In genomic region chr6:42086046-42086664, GRCh38 we compare ENCODE assay signal across 2 cellular contexts.
TF ChIP-seq lines count a peak whose summit lies in the region.

No MANE protein-coding gene starts in this region.

TF ChIP-seq in endothelial cell of umbilical vein, 7 proteins besides CTCF, POLR2A, EP300 and RAD21 (continued from another document):
- TF ChIP-seq JUN (IDR thresholded peaks at IDR 0.05; ENCODE audit: borderline replicate concordance, insufficient read depth, insufficient read length, low read depth) = no peak

TF ChIP-seq in liver, 16 proteins besides CTCF, POLR2A, EP300 and RAD21 (continued from another document):
- TF ChIP-seq REST (IDR thresholded peaks at IDR 0.05) = no peak
- no peak for TF ChIP-seq GABPA (IDR thresholded peaks at IDR 0.05 in 1 of 2, conservative IDR thresholded peaks at IDR 0.05 in 1 of 2)
- TF ChIP-seq, protein P1, sequence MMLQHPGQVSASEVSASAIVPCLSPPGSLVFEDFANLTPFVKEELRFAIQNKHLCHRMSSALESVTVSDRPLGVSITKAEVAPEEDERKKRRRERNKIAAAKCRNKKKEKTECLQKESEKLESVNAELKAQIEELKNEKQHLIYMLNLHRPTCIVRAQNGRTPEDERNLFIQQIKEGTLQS (IDR thresholded peaks at IDR 0.05) = no peak
- no peak for TF ChIP-seq MAX (IDR thresholded peaks at IDR 0.05)
- no peak for TF ChIP-seq SP1 (IDR thresholded peaks at IDR 0.05)
- TF ChIP-seq, protein P2, sequence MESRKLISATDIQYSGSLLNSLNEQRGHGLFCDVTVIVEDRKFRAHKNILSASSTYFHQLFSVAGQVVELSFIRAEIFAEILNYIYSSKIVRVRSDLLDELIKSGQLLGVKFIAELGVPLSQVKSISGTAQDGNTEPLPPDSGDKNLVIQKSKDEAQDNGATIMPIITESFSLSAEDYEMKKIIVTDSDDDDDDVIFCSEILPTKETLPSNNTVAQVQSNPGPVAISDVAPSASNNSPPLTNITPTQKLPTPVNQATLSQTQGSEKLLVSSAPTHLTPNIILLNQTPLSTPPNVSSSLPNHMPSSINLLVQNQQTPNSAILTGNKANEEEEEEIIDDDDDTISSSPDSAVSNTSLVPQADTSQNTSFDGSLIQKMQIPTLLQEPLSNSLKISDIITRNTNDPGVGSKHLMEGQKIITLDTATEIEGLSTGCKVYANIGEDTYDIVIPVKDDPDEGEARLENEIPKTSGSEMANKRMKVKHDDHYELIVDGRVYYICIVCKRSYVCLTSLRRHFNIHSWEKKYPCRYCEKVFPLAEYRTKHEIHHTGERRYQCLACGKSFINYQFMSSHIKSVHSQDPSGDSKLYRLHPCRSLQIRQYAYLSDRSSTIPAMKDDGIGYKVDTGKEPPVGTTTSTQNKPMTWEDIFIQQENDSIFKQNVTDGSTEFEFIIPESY (IDR thresholded peaks at IDR 0.05) = no peak
- no peak for TF ChIP-seq EGR1 (IDR thresholded peaks at IDR 0.05; ENCODE audit: low read depth in 2 of 2)
- TF ChIP-seq HNF4G (IDR thresholded peaks at IDR 0.05) = no peak
- TF ChIP-seq NR2F2 (IDR thresholded peaks at IDR 0.05) = no peak
